Comparison of ENCODE assay signal across 8 cellular contexts in genomic region chr5:159094745-159095144, GRCh38. TPM values are rescaled to one million over a fixed set of nuclear protein-coding genes. Genes with fewer than 3 reads are reported as not detected.
A peak's percentile ranks its signal among the peaks of the same experiment; 100 is the strongest.
DNase-seq lines count a peak whose midpoint lies in the region; ATAC-seq and TF ChIP-seq lines count a peak whose summit lies in the region.

No MANE protein-coding gene starts in this region.

- H3K4me3 ChIP-seq in vagina: peak overlapping the region; percentile 54 to 62

- intact Hi-C loops in vagina (cut with DNase I): loop anchor here (2.0 to 10.0 kb wide), 4 partner anchors 42 to 396 kb away; no protein-coding TSS in a partner anchor

- H3K27me3 Mint-ChIP-seq in naive B cell: peaks cover 0 to 4% (median 0%) of the 10 kb centered on the region in 3 donors

- H3K4me1 Mint-ChIP-seq in naive B cell: peaks cover 55 to 72% (median 59%) of the 10 kb centered on the region in 3 donors

- no peaks in the 10 kb centered on the region for H3K27me3 ChIP-seq in vagina

- H3K27ac ChIP-seq in vagina: peak overlapping the region; percentile 86

- no peaks in the 10 kb centered on the region for H3K9me3 Mint-ChIP-seq in naive B cell

- no peaks in the 10 kb centered on the region for H3K36me3 ChIP-seq in vagina

- in situ Hi-C loops in SK-MEL-5 (cut with HindIII; ENCODE audit: low pct_unique_long_range_greater_than_20kb, low sequenced_read_pairs): no loop called here

- peak overlapping the region; percentile 76 to 100 (median 98) for H3K4me3 Mint-ChIP-seq in naive B cell

- H3K36me3 Mint-ChIP-seq in naive B cell: peaks cover 19 to 42% of the 10 kb centered on the region in 2 donors

- no peak for ATAC-seq in naive B cell (ENCODE audit: low read depth in 2 of 2)
- ATAC-seq in HG03097 (IDR thresholded peaks at IDR 0.05; ENCODE audit: low FRiP score, unreplicated experiment): no peak
- no peak for ATAC-seq in HG03175 (IDR thresholded peaks at IDR 0.05; ENCODE audit: unreplicated experiment)

- TF ChIP-seq CTCF in vagina (IDR thresholded peaks at IDR 0.05): no peak

- peaks cover 5% of the 10 kb centered on the region for H3K4me1 ChIP-seq in vagina

- H3K27ac Mint-ChIP-seq in naive B cell: peak overlapping the region; percentile 42 to 97 (median 86)

- DNase-seq in EH (ENCODE audit: low read depth) (peak; percentile 35), LHCN-M2 (ENCODE audit: low read depth) (peak; percentile 87), SK-MEL-5 (ENCODE audit: low read depth, low spot score) (peak; percentile 82), cerebellar cortex (ENCODE audit: low spot score) (peak; percentile 85), naive B cell (peak; percentile 47), vagina (ENCODE audit: extremely low spot score in 2 of 2) (no peak)

- H3K9me3 ChIP-seq in vagina: no peaks in the 10 kb centered on the region

- TF ChIP-seq POLR2A in vagina (IDR thresholded peaks at IDR 0.05): no peak

RNA-seq across cellular contexts. Expression of gene EBF1, which starts 5.0 kb away (rescaled TPM):
- total RNA-seq in LHCN-M2 (2014; rRNA removed) (2.8 and 3.3 TPM in 2 replicates), vagina (36.6 TPM)
- polyA plus RNA-seq in LHCN-M2 (2012): 1.4 TPM
- 1.1 and 1.4 TPM in 2 replicates for total RNA-seq in SK-MEL-5 (2014; rRNA removed; shearing (Covaris generic))
- polyA plus RNA-seq in SK-MEL-5 (2015; cell fraction: cytosol; rRNA removed): 0.76 and 1.2 TPM in 2 replicates
- polyA plus RNA-seq in SK-MEL-5 (2015; cell fraction: nucleus; rRNA removed): 3.1 and 13.7 TPM in 2 replicates
- polyA plus RNA-seq in naive B cell (ENCODE audit: low read depth in 6 of 6): 10 to 100 TPM; 27.7 to 48.4 (median 40.1) TPM

Comparison
In these comparisons a context has a peak if more than half of its experiments do, and no peak if none do; other contexts are left out.
1. DNase-seq: peak in EH (single experiment), LHCN-M2 (single experiment), SK-MEL-5 (single experiment), cerebellar cortex (single experiment) and naive B cell (single experiment); none in vagina (0 of 2).